In genomic region chr1:218529691-218530310, GRCh38 we compare ENCODE assay signal across 23 cellular contexts.
A peak's percentile ranks its signal among the peaks of the same experiment; 100 is the strongest.
DNase-seq lines count a peak whose midpoint lies in the region; ATAC-seq, FAIRE-seq and TF ChIP-seq lines count a peak whose summit lies in the region.
"Had no signal": no experiment of that assay in that cellular context is flagged by ENCODE, and none has a peak within 500 bp of the region (broad histone marks: within the 10 kb centered on the region; RNA-seq: fewer than 3 reads in every experiment).

No MANE protein-coding gene starts in this region.

- H4K20me1 ChIP-seq in keratinocyte (ENCODE audit: control insufficient read depth, extremely low read depth, insufficient read depth, low read length) = no peaks in the 10 kb centered on the region

- DNase-seq in M059J (ENCODE audit: low read depth) = peak; percentile 62
- peak; percentile 38 for DNase-seq in adipocyte (ENCODE audit: low read depth)
- DNase-seq in keratinocyte (ENCODE audit: low read depth, low spot score) = no peak
- DNase-seq in activated T-cell treated with anti-CD3 and anti-CD28 coated beads, Interleukin-2, amount 50 U/mL, for 48 hours = no peak
- no peak for DNase-seq in activated naive CD4-positive, alpha-beta T cell (lab: John Stamatoyannopoulos, UW)
- DNase-seq in activated T-cell treated with anti-CD3 and anti-CD28 coated beads for 4 hours = no peak
- DNase-seq: activated CD4-positive, alpha-beta T cell treated with anti-CD3 and anti-CD28 coated beads, Interleukin-2, amount 50 U/mL, for 4 hours; activated naive CD4-positive, alpha-beta T cell treated with anti-CD3 and anti-CD28 coated beads for 36 hours; COR-L47; cortex of kidney; left lung; NCI-H1417 treated with DMSO at 0.1 percent for 48 hours; NCI-H69; OCI-M1; SIG-M5; stimulated activated CD4-positive, alpha-beta T cell treated with anti-CD3 and anti-CD28 coated beads, Interleukin-15, amount 100 ng/mL, for 24 hours; stimulated activated naive B cell treated with anti-CD40 and anti-IgM and Interleukin-4, amounts not matched to agents 10 μg/mL and 1 μg/mL and 100 μg/mL, for 72 hours; T-helper 2 cell had no signal

- ATAC-seq in HG02885 (IDR thresholded peaks at IDR 0.05; ENCODE audit: poor library complexity, unreplicated experiment) = no peak
- ATAC-seq: left lung; stimulated activated naive B cell treated with anti-CD40 and anti-IgM and Interleukin-4, amounts not matched to agents 10 μg/mL and 1 μg/mL and 100 μg/mL, for 72 hours had no signal

- no peaks in the 10 kb centered on the region for H3K36me3 ChIP-seq in adipocyte (ENCODE audit: control insufficient read depth, insufficient read depth, low read length, severe bottlenecking)
- H3K36me3 ChIP-seq in keratinocyte (ENCODE audit: control insufficient read depth in 2 of 2, extremely low read depth in 1 of 2, insufficient read depth in 2 of 2, low read length in 2 of 2) = no peaks in the 10 kb centered on the region
- H3K36me3 ChIP-seq: left lung, neutrophil, right atrium auricular region had no signal

- H3K9ac ChIP-seq in adipocyte (ENCODE audit: low read length) = no peak overlapping the region
- H3K9ac ChIP-seq in keratinocyte (ENCODE audit: control insufficient read depth, extremely low read depth, insufficient read depth, low read length) = no peak overlapping the region

- no peaks in the 10 kb centered on the region for H3K79me2 ChIP-seq in keratinocyte (ENCODE audit: control insufficient read depth, insufficient read depth, low read length)

- no peak for TF ChIP-seq CTCF in keratinocyte (optimal IDR thresholded peaks at IDR 0.05 in 1 of 3, IDR thresholded peaks at IDR 0.05 in 1 of 3, conservative IDR thresholded peaks at IDR 0.05 in 1 of 3; ENCODE audit: extremely low read depth in 1 of 3, insufficient read depth in 2 of 3, low read length in 3 of 3)

- H2AFZ ChIP-seq in keratinocyte (ENCODE audit: control insufficient read depth, low read length) = peak overlapping the region; percentile 25

- FAIRE-seq in keratinocyte (lab: Jason Lieb, UNC) = no peak
- FAIRE-seq: endothelial cell of umbilical vein, H1 had no signal

- H3K4me3 ChIP-seq in adipocyte (ENCODE audit: low read length) (no peak overlapping the region), keratinocyte (ENCODE audit: control insufficient read depth in 2 of 3, extremely low read depth in 1 of 3, insufficient read depth in 2 of 3, low read depth in 1 of 3, low read length in 3 of 3) (no peak overlapping the region)
- H3K4me3 ChIP-seq: left lung, right atrium auricular region had no signal

- H3K4me2 ChIP-seq in keratinocyte (ENCODE audit: control insufficient read depth, extremely low read depth, insufficient read depth, low read depth, low read length) = no peak overlapping the region

- no peaks in the 10 kb centered on the region for H3K27me3 ChIP-seq in adipocyte (replicated peaks; ENCODE audit: control insufficient read depth, insufficient read depth, low read length)
- H3K27me3 ChIP-seq in keratinocyte (ENCODE audit: control insufficient read depth, extremely low read depth, insufficient read depth, low read length) = no peaks in the 10 kb centered on the region
- H3K27me3 ChIP-seq: left lung, neutrophil, right atrium auricular region had no signal

- dilution Hi-C loops in keratinocyte (cut with MboI; ENCODE audit: extremely low pct_ligation_motif_present, low sequenced_read_pairs) = no loop called here

- H3K4me1 ChIP-seq in adipocyte (ENCODE audit: control insufficient read depth, insufficient read depth, low read length) (no peaks in the 10 kb centered on the region), keratinocyte (ENCODE audit: control insufficient read depth, extremely low read depth, insufficient read depth, low read length) (peaks cover 4% of the 10 kb centered on the region)
- H3K4me1 ChIP-seq: right atrium auricular region had no signal

- H3K9me3 ChIP-seq in adipocyte (ENCODE audit: control insufficient read depth, low read length) (no peaks in the 10 kb centered on the region), keratinocyte (ENCODE audit: control insufficient read depth, low read depth, low read length) (no peaks in the 10 kb centered on the region)
- H3K9me3 ChIP-seq: left lung, neutrophil, right atrium auricular region had no signal

- H3K27ac ChIP-seq in keratinocyte (ENCODE audit: control insufficient read depth, insufficient read depth, low read length) = no peak overlapping the region
- H3K27ac ChIP-seq: left lung, neutrophil, right atrium auricular region had no signal

- no peaks in the 10 kb centered on the region for H3K9me1 ChIP-seq in keratinocyte (ENCODE audit: control insufficient read depth, extremely low read depth, insufficient read depth, low read length)

Comparison
In these comparisons a context has a peak if more than half of its experiments do, and no peak if none do; other contexts are left out.
1. DNase-seq: peak in M059J (single experiment) and adipocyte (single experiment); none in keratinocyte (single experiment), activated T-cell treated with anti-CD3 and anti-CD28 coated beads, Interleukin-2, amount 50 U/mL, for 48 hours (0 of 2), activated naive CD4-positive, alpha-beta T cell (0 of 4) and activated T-cell treated with anti-CD3 and anti-CD28 coated beads for 4 hours (single experiment).